In genomic region chr10:3932597-3933380, GRCh38 we compare ENCODE assay signal across 16 cellular contexts.
DNase-seq lines count a peak whose midpoint lies in the region; ATAC-seq and TF ChIP-seq lines count a peak whose summit lies in the region.
"Had no signal": no experiment of that assay in that cellular context is flagged by ENCODE, and none has a peak within 500 bp of the region (broad histone marks: within the 10 kb centered on the region; RNA-seq: fewer than 3 reads in every experiment).

No MANE protein-coding gene starts in this region.

- H3K4me1 Mint-ChIP-seq in activated CD4-positive, alpha-beta T cell treated with anti-CD3 and anti-CD28 coated beads for 36 hours, result peaks cover 50% of the 10 kb centered on the region
- H3K4me1 Mint-ChIP-seq in natural killer cell treated with Interleukin-12 subunit alpha and Interleukin-12 subunit beta and Interleukin-15 and Interleukin-18, amount 100 ng/mL, for 72 hours (ENCODE audit: low read depth in 2 of 2), result peaks cover 55 to 66% of the 10 kb centered on the region in 2 donors
- H3K4me1 Mint-ChIP-seq in natural killer cell, result peaks cover 13 to 29% of the 10 kb centered on the region in 2 donors
- H3K4me1 Mint-ChIP-seq in activated naive CD8-positive, alpha-beta T cell treated with anti-CD3 and anti-CD28 coated beads, Interleukin-2, amount 50 U/mL, for 24 hours, result peaks cover 63% of the 10 kb centered on the region

- H3K27ac Mint-ChIP-seq in activated CD4-positive, alpha-beta T cell treated with anti-CD3 and anti-CD28 coated beads for 36 hours, result peak overlapping the region; percentile 29
- H3K27ac Mint-ChIP-seq in natural killer cell treated with Interleukin-12 subunit alpha and Interleukin-12 subunit beta and Interleukin-15 and Interleukin-18, amount 100 ng/mL, for 72 hours, result peak overlapping the region; percentile 83 to 92
- H3K27ac Mint-ChIP-seq in natural killer cell, result no peak overlapping the region
- peak overlapping the region; percentile 70 for H3K27ac Mint-ChIP-seq in activated naive CD8-positive, alpha-beta T cell treated with anti-CD3 and anti-CD28 coated beads, Interleukin-2, amount 50 U/mL, for 24 hours

- H3K9me3 ChIP-seq in upper lobe of right lung, result no peaks in the 10 kb centered on the region

- no peak overlapping the region for H3K27ac ChIP-seq in upper lobe of right lung
- H3K27ac ChIP-seq: 22Rv1 had no signal

- H3K27me3 ChIP-seq in upper lobe of right lung, result no peaks in the 10 kb centered on the region

- no peak for DNase-seq in activated CD4-positive, alpha-beta T cell treated with anti-CD3 and anti-CD28 coated beads for 36 hours
- DNase-seq in activated CD4-positive, alpha-beta T cell treated with anti-CD3 and anti-CD28 coated beads, Interleukin-2, amount 50 U/mL, for 48 hours, result no peak
- DNase-seq in natural killer cell treated with Interleukin-12 subunit alpha and Interleukin-12 subunit beta and Interleukin-15 and Interleukin-18, amount 100 ng/mL, for 72 hours (ENCODE audit: low spot score), result no peak
- DNase-seq in natural killer cell, result no peak
- no peak for DNase-seq in activated naive CD8-positive, alpha-beta T cell treated with anti-CD3 and anti-CD28 coated beads, Interleukin-2, amount 50 U/mL, for 24 hours
- no peak for DNase-seq in upper lobe of right lung
- no peak for DNase-seq in NOMO-1 treated with DMSO at 0.1 percent for 48 hours (lab: John Stamatoyannopoulos, UW; ENCODE audit: unreplicated experiment)
- DNase-seq in T-helper 9 cell, result no peak
- DNase-seq: CD8-positive, alpha-beta memory T cell; NCI-H1048; NCI-H2107; NCI-H226; NCI-H526; NK-92 treated with Interleukin-12 subunit alpha and Interleukin-12 subunit beta, amount 100 ng/mL, for 24 hours; PC-3 had no signal

- peaks cover 17% of the 10 kb centered on the region for H3K36me3 Mint-ChIP-seq in activated CD4-positive, alpha-beta T cell treated with anti-CD3 and anti-CD28 coated beads for 36 hours (ENCODE audit: low read depth)
- peaks cover 8% of the 10 kb centered on the region for H3K36me3 Mint-ChIP-seq in natural killer cell treated with Interleukin-12 subunit alpha and Interleukin-12 subunit beta and Interleukin-15 and Interleukin-18, amount 100 ng/mL, for 72 hours
- H3K36me3 Mint-ChIP-seq in natural killer cell, result no peaks in the 10 kb centered on the region
- peaks cover 11% of the 10 kb centered on the region for H3K36me3 Mint-ChIP-seq in activated naive CD8-positive, alpha-beta T cell treated with anti-CD3 and anti-CD28 coated beads, Interleukin-2, amount 50 U/mL, for 24 hours (ENCODE audit: low read depth)

- no peak overlapping the region for H3K4me3 Mint-ChIP-seq in activated CD4-positive, alpha-beta T cell treated with anti-CD3 and anti-CD28 coated beads for 36 hours
- H3K4me3 Mint-ChIP-seq in natural killer cell treated with Interleukin-12 subunit alpha and Interleukin-12 subunit beta and Interleukin-15 and Interleukin-18, amount 100 ng/mL, for 72 hours, result peak overlapping the region; percentile 43
- no peak overlapping the region for H3K4me3 Mint-ChIP-seq in natural killer cell
- H3K4me3 Mint-ChIP-seq in activated naive CD8-positive, alpha-beta T cell treated with anti-CD3 and anti-CD28 coated beads, Interleukin-2, amount 50 U/mL, for 24 hours, result no peak overlapping the region
- H3K4me3 Mint-ChIP-seq: CD8-positive, alpha-beta memory T cell had no signal

- H3K4me1 ChIP-seq in upper lobe of right lung, result peaks cover 3% of the 10 kb centered on the region

- intact Hi-C loops in activated CD4-positive, alpha-beta T cell treated with anti-CD3 and anti-CD28 coated beads for 36 hours (cut with DNase I, micrococcal nuclease), result loop anchor here in 1 of 2 experiments (5.0 kb wide), 1 partner anchor 40 kb away; no protein-coding TSS in a partner anchor
- intact Hi-C loops in natural killer cell (cut with micrococcal nuclease), result no loop called here
- intact Hi-C loops in upper lobe of right lung (cut with DNase I), result no loop called here

- TF ChIP-seq CTCF in natural killer cell (IDR thresholded peaks at IDR 0.05) (no peak), upper lobe of right lung (IDR thresholded peaks at IDR 0.05) (no peak)

- no peaks in the 10 kb centered on the region for H3K36me3 ChIP-seq in upper lobe of right lung

- no peak for ATAC-seq in activated CD4-positive, alpha-beta T cell treated with anti-CD3 and anti-CD28 coated beads for 36 hours
- peak in 1 of 2 donors; percentile 17 for ATAC-seq in natural killer cell treated with Interleukin-12 subunit alpha and Interleukin-12 subunit beta and Interleukin-15 and Interleukin-18, amount 100 ng/mL, for 72 hours
- ATAC-seq in natural killer cell, result no peak
- no peak for ATAC-seq in activated naive CD8-positive, alpha-beta T cell treated with anti-CD3 and anti-CD28 coated beads, Interleukin-2, amount 50 U/mL, for 24 hours
- peak; percentile 12 for ATAC-seq in upper lobe of right lung
- ATAC-seq: PC-3 had no signal

- H3K9me3 Mint-ChIP-seq in activated CD4-positive, alpha-beta T cell treated with anti-CD3 and anti-CD28 coated beads for 36 hours (ENCODE audit: low read depth), result peaks cover 2% of the 10 kb centered on the region
- peaks cover 3% of the 10 kb centered on the region for H3K9me3 Mint-ChIP-seq in natural killer cell treated with Interleukin-12 subunit alpha and Interleukin-12 subunit beta and Interleukin-15 and Interleukin-18, amount 100 ng/mL, for 72 hours
- no peaks in the 10 kb centered on the region for H3K9me3 Mint-ChIP-seq in natural killer cell
- peaks cover 25% of the 10 kb centered on the region for H3K9me3 Mint-ChIP-seq in activated naive CD8-positive, alpha-beta T cell treated with anti-CD3 and anti-CD28 coated beads, Interleukin-2, amount 50 U/mL, for 24 hours
- H3K9me3 Mint-ChIP-seq: CD8-positive, alpha-beta memory T cell had no signal

- POLR2A ChIA-PET in activated CD4-positive, alpha-beta T cell treated with anti-CD3 and anti-CD28 coated beads for 36 hours (lab: Charles Lee), result interaction anchor here (1.1 kb wide), 1 partner anchor 56 kb away, joined by 3 read pairs; no protein-coding TSS in a partner anchor

- H3K4me3 ChIP-seq in upper lobe of right lung, result no peak overlapping the region

- CTCF ChIA-PET in activated CD4-positive, alpha-beta T cell treated with anti-CD3 and anti-CD28 coated beads for 36 hours (lab: Charles Lee), result interaction anchor here (1.2 kb wide), 1 partner anchor 21 kb away, joined by 3 read pairs; no protein-coding TSS in a partner anchor

- H3K27me3 Mint-ChIP-seq in activated CD4-positive, alpha-beta T cell treated with anti-CD3 and anti-CD28 coated beads for 36 hours, result no peaks in the 10 kb centered on the region
- peaks cover 0 to 2% of the 10 kb centered on the region in 2 donors for H3K27me3 Mint-ChIP-seq in natural killer cell treated with Interleukin-12 subunit alpha and Interleukin-12 subunit beta and Interleukin-15 and Interleukin-18, amount 100 ng/mL, for 72 hours
- H3K27me3 Mint-ChIP-seq in natural killer cell (ENCODE audit: low read depth in 2 of 2), result no peaks in the 10 kb centered on the region
- H3K27me3 Mint-ChIP-seq in activated naive CD8-positive, alpha-beta T cell treated with anti-CD3 and anti-CD28 coated beads, Interleukin-2, amount 50 U/mL, for 24 hours, result no peaks in the 10 kb centered on the region

Comparison
In these comparisons a context has a peak if more than half of its experiments do, and no peak if none do; other contexts are left out.
1. H3K27ac Mint-ChIP-seq: peak in activated CD4-positive, alpha-beta T cell treated with anti-CD3 and anti-CD28 coated beads for 36 hours (single experiment), natural killer cell treated with Interleukin-12 subunit alpha and Interleukin-12 subunit beta and Interleukin-15 and Interleukin-18, amount 100 ng/mL, for 72 hours (2 of 2) and activated naive CD8-positive, alpha-beta T cell treated with anti-CD3 and anti-CD28 coated beads, Interleukin-2, amount 50 U/mL, for 24 hours (single experiment); none in natural killer cell (0 of 2).